ENCODE assay signal across 18 cellular contexts in genomic region chr11:12606597-12606996, GRCh38.
DNase-seq lines count a peak whose midpoint lies in the region; ATAC-seq, FAIRE-seq and TF ChIP-seq lines count a peak whose summit lies in the region.
"Had no signal": no experiment of that assay in that cellular context is flagged by ENCODE, and none has a peak within 500 bp of the region (broad histone marks: within the 10 kb centered on the region; RNA-seq: fewer than 3 reads in every experiment).

No MANE protein-coding gene starts in this region.

- DNase-seq in A673 (ENCODE audit: low spot score) (peak; percentile 10), HFFc6 (peak; percentile 81), bronchial epithelial cell (ENCODE audit: low read depth) (peak; percentile 11), islet precursor cell (peak; percentile 77), dorsolateral prefrontal cortex (no peak)
- DNase-seq in activated naive CD8-positive, alpha-beta T cell treated with anti-CD3 and anti-CD28 coated beads for 36 hours, result no peak
- DNase-seq: 8988T; activated CD4-positive, alpha-beta T cell treated with anti-CD3 and anti-CD28 coated beads, Interleukin-2, amount 50 U/mL, for 48 hours; effector CD4-positive, alpha-beta T cell; head of caudate nucleus; SIG-M5; stimulated activated naive CD8-positive, alpha-beta T cell treated with anti-CD3 and anti-CD28 coated beads, Interleukin-15, Interleukin-2, amounts not matched to agents 100 U/mL and 50 U/mL, for 24 hours had no signal

- peak overlapping the region; percentile 43 for H3K4me3 Mint-ChIP-seq in HFFc6
- H3K4me3 Mint-ChIP-seq in activated naive CD8-positive, alpha-beta T cell treated with anti-CD3 and anti-CD28 coated beads for 36 hours, result no peak overlapping the region
- H3K4me3 Mint-ChIP-seq: nephron had no signal

- H3K4me1 ChIP-seq in A673 (ENCODE audit: insufficient read depth, low read length, poor library complexity, severe bottlenecking), result peaks cover 15% of the 10 kb centered on the region
- H3K4me1 ChIP-seq: right atrium auricular region had no signal

- H3K9me3 ChIP-seq in A673 (ENCODE audit: low read depth, low read length, poor library complexity, severe bottlenecking), result peaks cover 5% of the 10 kb centered on the region

- H3K27me3 Mint-ChIP-seq in HFFc6 (ENCODE audit: insufficient read depth), result no peaks in the 10 kb centered on the region
- H3K27me3 Mint-ChIP-seq in activated naive CD8-positive, alpha-beta T cell treated with anti-CD3 and anti-CD28 coated beads for 36 hours, result peaks cover 19% of the 10 kb centered on the region

- no peak for TF ChIP-seq CTCF in A673 (conservative IDR thresholded peaks at IDR 0.05; ENCODE audit: low read depth, low read length)
- TF ChIP-seq CTCF in HFFc6 (IDR thresholded peaks at IDR 0.05), result no peak
- TF ChIP-seq CTCF in bronchial epithelial cell (IDR thresholded peaks at IDR 0.05; ENCODE audit: insufficient read depth, low read length, severe bottlenecking), result no peak
- no peak for TF ChIP-seq CTCF in dorsolateral prefrontal cortex (IDR thresholded peaks at IDR 0.05 in 54 of 56, conservative IDR thresholded peaks at IDR 0.05 in 2 of 56; ENCODE audit: low read depth in 1 of 56, partially characterized antibody in 56 of 56)

- POLR2A ChIA-PET in A673 (lab: Charles Lee; ENCODE audit: low non-redundant PET), result no interaction called here

- intact Hi-C loops in A673 (cut with micrococcal nuclease; ENCODE audit: unreplicated experiment), result no loop called here
- intact Hi-C loops in dorsolateral prefrontal cortex (cut with DNase I), result loop anchor here in 1 of 2 donors (10.0 kb wide), 1 partner anchor 288 kb away; no protein-coding TSS in a partner anchor

- CTCF ChIA-PET in A673 (lab: Charles Lee), result no interaction called here

- H3K36me3 Mint-ChIP-seq in HFFc6 (ENCODE audit: low read depth), result peaks cover 21% of the 10 kb centered on the region
- H3K36me3 Mint-ChIP-seq in activated naive CD8-positive, alpha-beta T cell treated with anti-CD3 and anti-CD28 coated beads for 36 hours, result peaks cover 5% of the 10 kb centered on the region

- H3K4me3 ChIP-seq in A673 (ENCODE audit: low read depth, low read length, poor library complexity, severe bottlenecking), result no peak overlapping the region
- H3K4me3 ChIP-seq in bronchial epithelial cell (ENCODE audit: low read depth, low read length), result no peak overlapping the region
- no peak overlapping the region for H3K4me3 ChIP-seq in dorsolateral prefrontal cortex
- H3K4me3 ChIP-seq: right atrium auricular region had no signal

- FAIRE-seq in bronchial epithelial cell (lab: Jason Lieb, UNC), result no peak
- FAIRE-seq: D721Med had no signal

- ATAC-seq in GM19397 (IDR thresholded peaks at IDR 0.05; ENCODE audit: unreplicated experiment) (no peak), GM21723 (IDR thresholded peaks at IDR 0.05; ENCODE audit: unreplicated experiment) (no peak)
- ATAC-seq: left lobe of liver; stimulated activated naive CD8-positive, alpha-beta T cell treated with anti-CD3 and anti-CD28 coated beads, Interleukin-15, Interleukin-2, amounts not matched to agents 100 U/mL and 50 U/mL, for 24 hours had no signal

- H3K27ac Mint-ChIP-seq in HFFc6, result peak overlapping the region; percentile 71
- no peak overlapping the region for H3K27ac Mint-ChIP-seq in activated naive CD8-positive, alpha-beta T cell treated with anti-CD3 and anti-CD28 coated beads for 36 hours
- H3K27ac Mint-ChIP-seq: nephron had no signal

- peaks cover 11% of the 10 kb centered on the region for H3K9me3 Mint-ChIP-seq in HFFc6
- H3K9me3 Mint-ChIP-seq in activated naive CD8-positive, alpha-beta T cell treated with anti-CD3 and anti-CD28 coated beads for 36 hours, result peaks cover 10% of the 10 kb centered on the region

- no peak overlapping the region for H3K27ac ChIP-seq in A673 (ENCODE audit: low read depth, low read length, poor library complexity, severe bottlenecking)
- no peak overlapping the region for H3K27ac ChIP-seq in dorsolateral prefrontal cortex
- H3K27ac ChIP-seq: right atrium auricular region had no signal

- H3K36me3 ChIP-seq in A673 (ENCODE audit: insufficient read depth, low read length, poor library complexity, severe bottlenecking) (no peaks in the 10 kb centered on the region), bronchial epithelial cell (ENCODE audit: control insufficient read depth, insufficient read depth, low read length) (no peaks in the 10 kb centered on the region)
- H3K36me3 ChIP-seq: right atrium auricular region had no signal

- peaks cover 59% of the 10 kb centered on the region for H3K4me1 Mint-ChIP-seq in HFFc6 (ENCODE audit: low read depth)
- no peaks in the 10 kb centered on the region for H3K4me1 Mint-ChIP-seq in activated naive CD8-positive, alpha-beta T cell treated with anti-CD3 and anti-CD28 coated beads for 36 hours

- H3K27me3 ChIP-seq in A673 (replicated peaks; ENCODE audit: insufficient read depth, low read depth, low read length, poor library complexity) (no peaks in the 10 kb centered on the region), bronchial epithelial cell (ENCODE audit: control insufficient read depth, insufficient read depth, low read length) (peaks cover 2% of the 10 kb centered on the region), dorsolateral prefrontal cortex (peaks cover 0 to 6% (median 0%) of the 10 kb centered on the region in 45 donors)
- H3K27me3 ChIP-seq: right atrium auricular region had no signal

- no TSS peak for BruUV-seq in A673 (replicated peaks; lab: Mats Ljungman, UMichigan)

Comparison
In these comparisons a context has a peak if more than half of its experiments do, and no peak if none do; other contexts are left out.
1. DNase-seq: peak in A673 (single experiment), HFFc6 (single experiment), bronchial epithelial cell (single experiment) and islet precursor cell (single experiment); none in dorsolateral prefrontal cortex (0 of 10) and activated naive CD8-positive, alpha-beta T cell treated with anti-CD3 and anti-CD28 coated beads for 36 hours (single experiment).